ENCODE assay signal across 1 cellular context in genomic region chr19:58406818-58407657, GRCh38.
TF ChIP-seq lines count a peak whose summit lies in the region.

No MANE protein-coding gene starts in this region.

TF ChIP-seq in K562, 482 proteins besides CTCF, POLR2A, EP300 and RAD21 (continued from another document):
- TF ChIP-seq, protein P1, sequence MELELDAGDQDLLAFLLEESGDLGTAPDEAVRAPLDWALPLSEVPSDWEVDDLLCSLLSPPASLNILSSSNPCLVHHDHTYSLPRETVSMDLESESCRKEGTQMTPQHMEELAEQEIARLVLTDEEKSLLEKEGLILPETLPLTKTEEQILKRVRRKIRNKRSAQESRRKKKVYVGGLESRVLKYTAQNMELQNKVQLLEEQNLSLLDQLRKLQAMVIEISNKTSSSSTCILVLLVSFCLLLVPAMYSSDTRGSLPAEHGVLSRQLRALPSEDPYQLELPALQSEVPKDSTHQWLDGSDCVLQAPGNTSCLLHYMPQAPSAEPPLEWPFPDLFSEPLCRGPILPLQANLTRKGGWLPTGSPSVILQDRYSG (tag; conservative IDR thresholded peaks at IDR 0.05; ENCODE audit: low read depth): no peak
- 0 out of 2 replicates have a peak, but pooled peaks have one; percentile 24 for TF ChIP-seq KAT7 (CRISPR knock-in tag; IDR thresholded peaks at IDR 0.05; ENCODE audit: borderline replicate concordance)
- TF ChIP-seq TAL1 (IDR thresholded peaks at IDR 0.05): no peak
- TF ChIP-seq ZNF232 (CRISPR knock-in tag; IDR thresholded peaks at IDR 0.05): no peak
- TF ChIP-seq TOE1 (IDR thresholded peaks at IDR 0.05; ENCODE audit: borderline replicate concordance): no peak
- no peak for TF ChIP-seq TOE1 (CRISPR knock-in tag; IDR thresholded peaks at IDR 0.05; ENCODE audit: borderline replicate concordance, low read depth)
- TF ChIP-seq, protein P2, sequence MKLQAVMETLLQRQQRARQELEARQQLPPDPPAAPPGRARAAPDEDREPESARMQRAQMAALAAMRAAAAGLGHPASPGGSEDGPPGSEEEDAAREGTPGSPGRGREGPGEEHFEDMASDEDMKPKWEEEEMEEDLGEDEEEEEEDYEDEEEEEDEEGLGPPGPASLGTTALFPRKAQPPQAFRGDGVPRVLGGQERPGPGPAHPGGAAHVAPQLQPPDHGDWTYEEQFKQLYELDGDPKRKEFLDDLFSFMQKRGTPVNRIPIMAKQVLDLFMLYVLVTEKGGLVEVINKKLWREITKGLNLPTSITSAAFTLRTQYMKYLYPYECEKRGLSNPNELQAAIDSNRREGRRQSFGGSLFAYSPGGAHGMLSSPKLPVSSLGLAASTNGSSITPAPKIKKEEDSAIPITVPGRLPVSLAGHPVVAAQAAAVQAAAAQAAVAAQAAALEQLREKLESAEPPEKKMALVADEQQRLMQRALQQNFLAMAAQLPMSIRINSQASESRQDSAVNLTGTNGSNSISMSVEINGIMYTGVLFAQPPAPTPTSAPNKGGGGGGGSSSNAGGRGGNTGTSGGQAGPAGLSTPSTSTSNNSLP (IDR thresholded peaks at IDR 0.05; ENCODE audit: borderline replicate concordance, low read depth, low read length): no peak
- TF ChIP-seq CBX1 (IDR thresholded peaks at IDR 0.05; ENCODE audit: low read depth): no peak
- no peak for TF ChIP-seq SETDB1 (IDR thresholded peaks at IDR 0.05; ENCODE audit: low read length)
